2 cellular contexts compared by ENCODE assay signal in genomic region chr17:82457071-82457789, GRCh38.
TF ChIP-seq lines count a peak whose summit lies in the region.

No MANE protein-coding gene starts in this region.

TF ChIP-seq in IMR-90, 13 proteins besides CTCF, POLR2A, EP300 and RAD21:
- TF ChIP-seq CHD1 (IDR thresholded peaks at IDR 0.05; ENCODE audit: low read depth, low read length) (no peak), SMC3 (IDR thresholded peaks at IDR 0.05; ENCODE audit: low read depth, low read length) (no peak), RFX5 (IDR thresholded peaks at IDR 0.05; ENCODE audit: low read depth, low read length) (no peak), MAZ (IDR thresholded peaks at IDR 0.05; ENCODE audit: borderline replicate concordance, low read depth, low read length) (no peak)
TF ChIP-seq in IMR-90: peak in this region for 0.

TF ChIP-seq in liver, 16 proteins besides CTCF, POLR2A, EP300 and RAD21:
- TF ChIP-seq MAX (IDR thresholded peaks at IDR 0.05), result no peak
- no peak for TF ChIP-seq YY1 (IDR thresholded peaks at IDR 0.05)
- TF ChIP-seq REST (IDR thresholded peaks at IDR 0.05), result no peak
- TF ChIP-seq FOXA1 (IDR thresholded peaks at IDR 0.05), result no peak
- no peak for TF ChIP-seq JUND (IDR thresholded peaks at IDR 0.05)
- TF ChIP-seq NR2F2 (IDR thresholded peaks at IDR 0.05), result no peak
- TF ChIP-seq SP1 (IDR thresholded peaks at IDR 0.05), result no peak
